Comparison of ENCODE assay signal across 18 cellular contexts in genomic region chr6:21185849-21186478, GRCh38.
DNase-seq lines count a peak whose midpoint lies in the region; TF ChIP-seq lines count a peak whose summit lies in the region.
"Had no signal": no experiment of that assay in that cellular context is flagged by ENCODE, and none has a peak within 500 bp of the region (broad histone marks: within the 10 kb centered on the region; RNA-seq: fewer than 3 reads in every experiment).

No MANE protein-coding gene starts in this region.

- DNase-seq in DMS79 treated with DMSO at 0.1 percent for 48 hours (lab: John Stamatoyannopoulos, UW) = peak; percentile 95
- DNase-seq in NCI-H1417 (lab: John Stamatoyannopoulos, UW) = peak; percentile 85 to 97 (median 86)
- peak; percentile 99 for DNase-seq in NCI-H345 treated with DMSO at 0.1 percent for 48 hours (lab: John Stamatoyannopoulos, UW; ENCODE audit: unreplicated experiment)
- DNase-seq in iPS DF 19.7 (ENCODE audit: low read depth, low spot score) = peak; percentile 89
- DNase-seq in head of caudate nucleus = no peak
- DNase-seq in HPDE6-E6E7 (ENCODE audit: extremely low spot score) = no peak
- no peak for DNase-seq in GM10248 (ENCODE audit: extremely low spot score)
- DNase-seq in NCI-H1694 treated with DMSO at 0.1 percent for 48 hours (lab: John Stamatoyannopoulos, UW) = no peak
- DNase-seq: activated CD4-positive, alpha-beta T cell treated with anti-CD3 and anti-CD28 coated beads for 36 hours; activated T-cell treated with anti-CD3 and anti-CD28 coated beads, Interleukin-2, amount 50 U/mL, for 24 hours; adrenal gland; Caco-2; left cardiac atrium; MG63; pancreas; SIG-M5; stimulated activated naive B cell treated with anti-CD40 and anti-IgM and Interleukin-4, amounts not matched to agents 10 μg/mL and 1 μg/mL and 100 μg/mL, for 72 hours; T-helper 9 cell had no signal

- TF ChIP-seq CTCF in GM10248 (IDR thresholded peaks at IDR 0.05; ENCODE audit: control extremely low read depth, extremely low read depth, low read depth, missing control alignments) = no peak

- POLR2A ChIA-PET in GM10248 (lab: Yijun Ruan, JAX) = no interaction called here

- intact Hi-C loops in head of caudate nucleus (cut with DNase I) = no loop called here

- CTCF ChIA-PET in GM10248 (lab: Yijun Ruan, JAX) = interaction anchor here (0.9 to 1.5 kb wide), 5 partner anchors 11 to 23 kb away, joined by 3 to 5 read pairs (median 4); no protein-coding TSS in a partner anchor

Comparison
In these comparisons a context has a peak if more than half of its experiments do, and no peak if none do; other contexts are left out.
1. DNase-seq: peak in DMS79 treated with DMSO at 0.1 percent for 48 hours (single experiment), NCI-H1417 (3 of 3), NCI-H345 treated with DMSO at 0.1 percent for 48 hours (single experiment) and iPS DF 19.7 (single experiment); none in head of caudate nucleus (0 of 42), HPDE6-E6E7 (single experiment), GM10248 (single experiment) and NCI-H1694 treated with DMSO at 0.1 percent for 48 hours (single experiment).